Comparison of ENCODE assay signal across 11 cellular contexts in genomic region chr11:68122936-68123539, GRCh38. TPM values are rescaled to one million over a fixed set of nuclear protein-coding genes. Genes with fewer than 3 reads are reported as not detected.
DNase-seq lines count a peak whose midpoint lies in the region; ATAC-seq and TF ChIP-seq lines count a peak whose summit lies in the region.
"Had no signal": no experiment of that assay in that cellular context is flagged by ENCODE, and none has a peak within 500 bp of the region (broad histone marks: within the 10 kb centered on the region; RNA-seq: fewer than 3 reads in every experiment).

No MANE protein-coding gene starts in this region.

- H3K27ac Mint-ChIP-seq in CD8-positive, alpha-beta T cell: no peak overlapping the region
- H3K27ac Mint-ChIP-seq in neural crest cell (ENCODE audit: unreplicated experiment): no peak overlapping the region
- no peak overlapping the region for H3K27ac Mint-ChIP-seq in activated CD4-positive, alpha-beta T cell treated with anti-CD3 and anti-CD28 coated beads, Interleukin-2, amount 10 ng/mL, durations not matched to agents 7 days and 5 days

- in situ Hi-C loops in ACHN (cut with HindIII; ENCODE audit: low pct_ligation_motif_present, low pct_unique_long_range_greater_than_20kb, low sequenced_read_pairs): no loop called here

- TF ChIP-seq EP300 in Ishikawa (IDR thresholded peaks at IDR 0.05; ENCODE audit: borderline replicate concordance): peak; percentile 62; the same call in 1 of the 2 replicates

- H3K9me3 ChIP-seq in CD8-positive, alpha-beta T cell (ENCODE audit: low read length): no peaks in the 10 kb centered on the region
- no peaks in the 10 kb centered on the region for H3K9me3 ChIP-seq in right atrium auricular region

- no peak for DNase-seq in CD8-positive, alpha-beta T cell
- DNase-seq in right atrium auricular region (ENCODE audit: low spot score): no peak
- DNase-seq in neural crest cell (ENCODE audit: low read depth, low spot score): no peak
- DNase-seq in ACHN: no peak
- no peak for DNase-seq in hippocampal formation (lab: John Stamatoyannopoulos, UW)
- no peak for DNase-seq in NOMO-1 treated with dmso at 0.1 percent for 144 hours (lab: John Stamatoyannopoulos, UW; ENCODE audit: unreplicated experiment)
- no peak for DNase-seq in activated CD4-positive, alpha-beta T cell treated with anti-CD3 and anti-CD28 coated beads, Interleukin-2, amount 10 ng/mL, durations not matched to agents 7 days and 5 days
- DNase-seq: activated CD8-positive, alpha-beta memory T cell treated with anti-CD3 and anti-CD28 coated beads, Interleukin-2, amount 50 U/mL, for 4 hours; NCI-H510A treated with DMSO at 0.1 percent for 48 hours had no signal

- H3K36me3 Mint-ChIP-seq in CD8-positive, alpha-beta T cell: no peaks in the 10 kb centered on the region
- H3K36me3 Mint-ChIP-seq in neural crest cell (ENCODE audit: low read depth): no peaks in the 10 kb centered on the region
- no peaks in the 10 kb centered on the region for H3K36me3 Mint-ChIP-seq in activated CD4-positive, alpha-beta T cell treated with anti-CD3 and anti-CD28 coated beads, Interleukin-2, amount 10 ng/mL, durations not matched to agents 7 days and 5 days (ENCODE audit: low read depth)

- no peak overlapping the region for H3K4me3 ChIP-seq in CD8-positive, alpha-beta T cell (ENCODE audit: low read depth, low read length)
- H3K4me3 ChIP-seq in right atrium auricular region: no peak overlapping the region
- H3K4me3 ChIP-seq: K562 had no signal

- H3K27ac ChIP-seq in CD8-positive, alpha-beta T cell (ENCODE audit: low read depth, low read length): no peak overlapping the region
- H3K27ac ChIP-seq in right atrium auricular region: peak overlapping the region; percentile 98 to 99

- POLR2A ChIA-PET in CD8-positive, alpha-beta T cell (lab: Charles Lee): no interaction called here
- POLR2A ChIA-PET in activated CD4-positive, alpha-beta T cell treated with anti-CD3 and anti-CD28 coated beads, Interleukin-2, amount 10 ng/mL, durations not matched to agents 7 days and 5 days (lab: Charles Lee): no interaction called here

- H3K4me1 Mint-ChIP-seq in CD8-positive, alpha-beta T cell (ENCODE audit: low read depth): peaks cover 11% of the 10 kb centered on the region
- peaks cover 35% of the 10 kb centered on the region for H3K4me1 Mint-ChIP-seq in neural crest cell
- peaks cover 21% of the 10 kb centered on the region for H3K4me1 Mint-ChIP-seq in activated CD4-positive, alpha-beta T cell treated with anti-CD3 and anti-CD28 coated beads, Interleukin-2, amount 10 ng/mL, durations not matched to agents 7 days and 5 days

- peak overlapping the region; percentile 26 for H3K4me3 Mint-ChIP-seq in CD8-positive, alpha-beta T cell
- H3K4me3 Mint-ChIP-seq in neural crest cell: peak overlapping the region; percentile 80
- no peak overlapping the region for H3K4me3 Mint-ChIP-seq in activated CD4-positive, alpha-beta T cell treated with anti-CD3 and anti-CD28 coated beads, Interleukin-2, amount 10 ng/mL, durations not matched to agents 7 days and 5 days

- no peaks in the 10 kb centered on the region for H3K9me3 Mint-ChIP-seq in CD8-positive, alpha-beta T cell
- H3K9me3 Mint-ChIP-seq in neural crest cell: no peaks in the 10 kb centered on the region
- no peaks in the 10 kb centered on the region for H3K9me3 Mint-ChIP-seq in activated CD4-positive, alpha-beta T cell treated with anti-CD3 and anti-CD28 coated beads, Interleukin-2, amount 10 ng/mL, durations not matched to agents 7 days and 5 days

- no peaks in the 10 kb centered on the region for H3K27me3 ChIP-seq in CD8-positive, alpha-beta T cell (ENCODE audit: insufficient read depth, low read length)
- no peaks in the 10 kb centered on the region for H3K27me3 ChIP-seq in right atrium auricular region

- H3K4me1 ChIP-seq in CD8-positive, alpha-beta T cell (ENCODE audit: insufficient read depth, low read length): peaks cover 15% of the 10 kb centered on the region
- peaks cover 0 to 47% of the 10 kb centered on the region in 2 donors for H3K4me1 ChIP-seq in right atrium auricular region

- CTCF ChIA-PET in CD8-positive, alpha-beta T cell (lab: Charles Lee): no interaction called here
- CTCF ChIA-PET in activated CD4-positive, alpha-beta T cell treated with anti-CD3 and anti-CD28 coated beads, Interleukin-2, amount 10 ng/mL, durations not matched to agents 7 days and 5 days (lab: Charles Lee): no interaction called here

- intact Hi-C loops in CD8-positive, alpha-beta T cell (cut with DNase I, micrococcal nuclease): loop anchor here in 1 of 2 experiments (5.0 kb wide), 1 partner anchor 316 kb away; no protein-coding TSS in a partner anchor

- peaks cover 2% of the 10 kb centered on the region for H3K27me3 Mint-ChIP-seq in CD8-positive, alpha-beta T cell (ENCODE audit: low read depth)
- no peaks in the 10 kb centered on the region for H3K27me3 Mint-ChIP-seq in neural crest cell (ENCODE audit: low read depth)
- H3K27me3 Mint-ChIP-seq in activated CD4-positive, alpha-beta T cell treated with anti-CD3 and anti-CD28 coated beads, Interleukin-2, amount 10 ng/mL, durations not matched to agents 7 days and 5 days: peaks cover 5% of the 10 kb centered on the region

- TF ChIP-seq RAD21 in Ishikawa (IDR thresholded peaks at IDR 0.05; ENCODE audit: low read depth): no peak

- no peak for TF ChIP-seq CTCF in CD8-positive, alpha-beta T cell (IDR thresholded peaks at IDR 0.05)
- TF ChIP-seq CTCF in right atrium auricular region (IDR thresholded peaks at IDR 0.05) (no peak), neural crest cell (conservative IDR thresholded peaks at IDR 0.05) (no peak)

- no peak for ATAC-seq in CD8-positive, alpha-beta T cell
- ATAC-seq: K562 had no signal

- H3K36me3 ChIP-seq in CD8-positive, alpha-beta T cell (ENCODE audit: insufficient read depth, low read length): no peaks in the 10 kb centered on the region
- H3K36me3 ChIP-seq in right atrium auricular region: no peaks in the 10 kb centered on the region

TF ChIP-seq in Ishikawa, 13 proteins besides CTCF, POLR2A, EP300 and RAD21:
- peak; percentile 78 for TF ChIP-seq TCF12 (IDR thresholded peaks at IDR 0.05; ENCODE audit: low read depth)
- peak; percentile 91 for TF ChIP-seq TEAD4 (IDR thresholded peaks at IDR 0.05)
- no peak for TF ChIP-seq REST (IDR thresholded peaks at IDR 0.05; ENCODE audit: low read depth)
- peak; percentile 57; the same call in 1 of the 2 replicates for TF ChIP-seq NFIC (IDR thresholded peaks at IDR 0.05)

RNA-seq across cellular contexts. Expression of gene CHKA, which starts 1.9 kb away (rescaled TPM):
- 10 to 100 TPM; 50.2 to 54.6 TPM for total RNA-seq in CD8-positive, alpha-beta T cell
- total RNA-seq in right atrium auricular region: 10 to 100 TPM in 1 of 2 donors, 1 to 10 TPM in 1; 6.1 to 10.3 TPM
- 44.2 and 46.4 TPM in 2 replicates for total RNA-seq in neural crest cell
- total RNA-seq in activated CD4-positive, alpha-beta T cell treated with anti-CD3 and anti-CD28 coated beads, Interleukin-2, amount 10 ng/mL, durations not matched to agents 7 days and 5 days: 1 to 10 TPM; 4.5 to 6.3 TPM
